23 cellular contexts compared by ENCODE assay signal in genomic region chr11:133311230-133311629, GRCh38.
A peak's percentile ranks its signal among the peaks of the same experiment; 100 is the strongest.
DNase-seq lines count a peak whose midpoint lies in the region; ATAC-seq lines count a peak whose summit lies in the region.
"Had no signal": no experiment of that assay in that cellular context is flagged by ENCODE, and none has a peak within 500 bp of the region (broad histone marks: within the 10 kb centered on the region; RNA-seq: fewer than 3 reads in every experiment).

No MANE protein-coding gene starts in this region.

- H3K27ac ChIP-seq in angular gyrus (ENCODE audit: low read depth, low read length) = peak overlapping the region; percentile 59
- peak overlapping the region; percentile 19 for H3K27ac ChIP-seq in temporal lobe (ENCODE audit: low read depth, low read length)
- H3K27ac ChIP-seq: 22Rv1, A549, BLaER1 had no signal

- intact Hi-C loops in Right ventricle myocardium superior (cut with DNase I) = no loop called here

- peak; percentile 56 for DNase-seq in inferior parietal cortex (ENCODE audit: extremely low spot score)
- no peak for DNase-seq in Right ventricle myocardium superior
- no peak for DNase-seq in SIG-M5 treated with dmso at 0.1 percent for 504 hours (lab: John Stamatoyannopoulos, UW; ENCODE audit: unreplicated experiment)
- DNase-seq: AML-193; BE2C; C1 segment of cervical spinal cord; CD4-positive, alpha-beta memory T cell; CD4-positive, CD25-positive, alpha-beta regulatory T cell; CD8-positive, alpha-beta memory T cell; COR-L47; DMS 273 treated with DMSO at 0.1 percent for 48 hours; DMS153; DMS53; DMS79; DND-41; EL; GDM1 had no signal

- ATAC-seq in Right ventricle myocardium superior (ENCODE audit: poor library complexity) = no peak
- ATAC-seq: A549, GM12878 had no signal
